17 cellular contexts compared by ENCODE assay signal in genomic region chrX:71439898-71440297, GRCh38.
"Had no signal": no experiment of that assay in that cellular context is flagged by ENCODE, and none has a peak within 500 bp of the region (broad histone marks: within the 10 kb centered on the region; RNA-seq: fewer than 3 reads in every experiment).

No MANE protein-coding gene starts in this region.

- H3K36me3 ChIP-seq: colonic mucosa had no signal

- DNase-seq: colonic mucosa; effector CD4-positive, alpha-beta T cell; foreskin melanocyte; heart right ventricle; hypothalamus; islet precursor cell; left ventricle myocardium inferior; lower lobe of right lung; natural killer cell; posterior cingulate gyrus; right cardiac atrium; small intestine; stimulated activated CD4-positive, alpha-beta T cell treated with anti-CD3 and anti-CD28 coated beads, Interleukin-12 subunit alpha, Interleukin-12 subunit beta, amount 100 ng/mL, for 4 hours; stimulated activated naive CD4-positive, alpha-beta T cell; stomach; substantia nigra; trophoblast cell had no signal

- H3K4me3 ChIP-seq: colonic mucosa, heart right ventricle, left ventricle myocardium inferior, lower lobe of right lung, stomach had no signal

- H3K27ac ChIP-seq: colonic mucosa, heart right ventricle, left ventricle myocardium inferior, lower lobe of right lung, stomach had no signal

- H3K27me3 ChIP-seq: colonic mucosa, heart right ventricle, stomach had no signal

- H3K4me1 ChIP-seq: colonic mucosa, heart right ventricle, left ventricle myocardium inferior, lower lobe of right lung, stomach had no signal

- H3K9me3 ChIP-seq: colonic mucosa, left ventricle myocardium inferior, lower lobe of right lung had no signal

- FAIRE-seq: small intestine had no signal
